In genomic region chr5:139571966-139572365, GRCh38 we compare ENCODE assay signal across 11 cellular contexts. TPM values are rescaled to one million over a fixed set of nuclear protein-coding genes. Genes with fewer than 3 reads are reported as not detected.
DNase-seq lines count a peak whose midpoint lies in the region; ATAC-seq, FAIRE-seq and TF ChIP-seq lines count a peak whose summit lies in the region.
"Had no signal": no experiment of that assay in that cellular context is flagged by ENCODE, and none has a peak within 500 bp of the region (broad histone marks: within the 10 kb centered on the region; RNA-seq: fewer than 3 reads in every experiment).

No MANE protein-coding gene starts in this region.

- POLR2A ChIA-PET in GM12878 (lab: Charles Lee): interaction anchor here (0.6 to 2.0 kb wide), 10 partner anchors 9 to 602 kb away, joined by 3 to 9 read pairs (median 4); no protein-coding TSS in a partner anchor

- no peak overlapping the region for H3K4me2 ChIP-seq in GM12878 (ENCODE audit: control insufficient read depth, insufficient read depth)
- H3K4me2 ChIP-seq in hepatocyte: no peak overlapping the region

- no peak for DNase-seq in CD4-positive, CD25-positive, alpha-beta regulatory T cell
- DNase-seq in HFFc6 (no peak), GM12878 (ENCODE audit: low read depth, low spot score) (no peak), natural killer cell (no peak), epidermal melanocyte (ENCODE audit: insufficient read length, low spot score) (no peak), hepatocyte (ENCODE audit: low spot score) (no peak), NCI-H2107 (lab: John Stamatoyannopoulos, UW) (no peak)
- DNase-seq: activated CD4-positive, CD25-positive, alpha-beta regulatory T cell treated with anti-CD3 and anti-CD28 coated beads, Interleukin-2, amount 50 U/mL, for 72 hours; effector CD4-positive, alpha-beta T cell; NCI-H748 treated with DMSO at 0.1 percent for 48 hours had no signal

- H3K9ac ChIP-seq in GM12878 (ENCODE audit: control insufficient read depth, insufficient read depth, low read length): no peak overlapping the region

- peaks cover 11% of the 10 kb centered on the region for H3K36me3 ChIP-seq in CD4-positive, CD25-positive, alpha-beta regulatory T cell (ENCODE audit: control insufficient read depth, insufficient read depth, low read length)
- H3K36me3 ChIP-seq in GM12878 (ENCODE audit: control insufficient read depth in 2 of 2, insufficient read depth in 2 of 2, low read length in 1 of 2): peaks cover 0 to 3% of the 10 kb centered on the region in 2 experiments; a peak in 1 of 4 replicates
- H3K36me3 ChIP-seq in hepatocyte (replicated peaks; ENCODE audit: insufficient read depth, low read depth): no peaks in the 10 kb centered on the region

- TF ChIP-seq EP300 in GM12878 (IDR thresholded peaks at IDR 0.05; ENCODE audit: borderline replicate concordance in 1 of 2, control insufficient read depth in 1 of 2, low read depth in 2 of 2, low read length in 2 of 2): no peak

- intact Hi-C loops in GM12878 (cut with micrococcal nuclease; ENCODE audit: unreplicated experiment) (no loop called here), natural killer cell (cut with micrococcal nuclease) (no loop called here)

- no peaks in the 10 kb centered on the region for H3K9me2 ChIP-seq in hepatocyte (replicated peaks; ENCODE audit: insufficient read depth)

- TF ChIP-seq CTCF in HFFc6 (IDR thresholded peaks at IDR 0.05) (no peak), GM12878 (IDR thresholded peaks at IDR 0.05 in 2 of 3, conservative IDR thresholded peaks at IDR 0.05 in 1 of 3; ENCODE audit: control insufficient read depth in 2 of 3, extremely low read depth in 1 of 3, insufficient read depth in 1 of 3, low read depth in 3 of 3, low read length in 3 of 3) (no peak), natural killer cell (IDR thresholded peaks at IDR 0.05) (no peak), hepatocyte (IDR thresholded peaks at IDR 0.05; ENCODE audit: poor library complexity) (no peak)

- SMC1A ChIA-PET in GM12878 (lab: Charles Lee; ENCODE audit: uncharacterized antibody, unreplicated experiment): interaction anchor here (0.6 to 4.3 kb wide), 10 partner anchors 9 to 64 kb away, joined by 3 to 34 read pairs (median 4); no protein-coding TSS in a partner anchor

- peak overlapping the region; percentile 88 to 98 (median 90) for H3K27ac Mint-ChIP-seq in CD4-positive, CD25-positive, alpha-beta regulatory T cell
- H3K27ac Mint-ChIP-seq in HFFc6 (peak overlapping the region; percentile 10), natural killer cell (peak overlapping the region; percentile 3 to 75)

- no peaks in the 10 kb centered on the region for H3K27me3 Mint-ChIP-seq in CD4-positive, CD25-positive, alpha-beta regulatory T cell
- no peaks in the 10 kb centered on the region; the same call in 1 of the 2 replicates for H3K27me3 Mint-ChIP-seq in HFFc6 (ENCODE audit: insufficient read depth)
- H3K27me3 Mint-ChIP-seq in natural killer cell (ENCODE audit: low read depth in 2 of 2): no peaks in the 10 kb centered on the region

- peak overlapping the region; percentile 62 for H3K27ac ChIP-seq in CD4-positive, CD25-positive, alpha-beta regulatory T cell (ENCODE audit: insufficient read depth, low read length, poor library complexity, severe bottlenecking)
- H3K27ac ChIP-seq in GM12878 (ENCODE audit: control insufficient read depth, insufficient read depth) (no peak overlapping the region), hepatocyte (no peak overlapping the region)

- BruUV-seq in GM12878 (replicated peaks; lab: Mats Ljungman, UMichigan): TSS peak; percentile 53

- TF ChIP-seq POLR2A in GM12878 (IDR thresholded peaks at IDR 0.05; ENCODE audit: low read depth, low read length): no peak

- H4K20me1 ChIP-seq in GM12878 (ENCODE audit: control insufficient read depth, insufficient read depth) (peaks cover 6% of the 10 kb centered on the region), hepatocyte (ENCODE audit: insufficient read depth, poor library complexity, severe bottlenecking) (peaks cover 97% of the 10 kb centered on the region)

- no peak for FAIRE-seq in GM12878 (lab: Jason Lieb, UNC)

- no peaks in the 10 kb centered on the region for H3K27me3 ChIP-seq in CD4-positive, CD25-positive, alpha-beta regulatory T cell (ENCODE audit: control insufficient read depth, insufficient read depth, low read length)
- H3K27me3 ChIP-seq in GM12878 (replicated peaks in 1 of 2; ENCODE audit: control insufficient read depth in 2 of 2, insufficient read depth in 2 of 2, low read length in 1 of 2): no peaks in the 10 kb centered on the region
- H3K27me3 ChIP-seq in hepatocyte: no peaks in the 10 kb centered on the region

- H3K4me1 ChIP-seq in CD4-positive, CD25-positive, alpha-beta regulatory T cell (ENCODE audit: control insufficient read depth, insufficient read depth, low read length, poor library complexity, severe bottlenecking): peaks cover 84% of the 10 kb centered on the region
- H3K4me1 ChIP-seq in GM12878 (ENCODE audit: control insufficient read depth, insufficient read depth, low read length) (peaks cover 25% of the 10 kb centered on the region), hepatocyte (ENCODE audit: insufficient read depth) (no peaks in the 10 kb centered on the region)

- no peaks in the 10 kb centered on the region for H3K9me3 Mint-ChIP-seq in CD4-positive, CD25-positive, alpha-beta regulatory T cell
- no peaks in the 10 kb centered on the region for H3K9me3 Mint-ChIP-seq in HFFc6
- H3K9me3 Mint-ChIP-seq in natural killer cell: no peaks in the 10 kb centered on the region

- H3K79me2 ChIP-seq in GM12878 (ENCODE audit: control insufficient read depth, insufficient read depth, low read length): peaks cover 84% of the 10 kb centered on the region
- peaks cover 100% of the 10 kb centered on the region for H3K79me2 ChIP-seq in hepatocyte

- no peak overlapping the region for H2AFZ ChIP-seq in GM12878 (ENCODE audit: control insufficient read depth, low read depth, low read length)
- H2AFZ ChIP-seq in hepatocyte: no peak overlapping the region

- RAD21 ChIA-PET in GM12878 (lab: Charles Lee; ENCODE audit: unreplicated experiment): interaction anchor here (0.6 to 1.4 kb wide), 7 partner anchors 9 to 149 kb away, joined by 3 to 7 read pairs (median 3); no protein-coding TSS in a partner anchor

- H3K4me3 ChIP-seq in CD4-positive, CD25-positive, alpha-beta regulatory T cell (ENCODE audit: low read depth, low read length): peak overlapping the region; percentile 60
- H3K4me3 ChIP-seq in GM12878 (no peak overlapping the region), hepatocyte (no peak overlapping the region)

- H3K9me3 ChIP-seq in CD4-positive, CD25-positive, alpha-beta regulatory T cell (ENCODE audit: control insufficient read depth in 2 of 2, low read length in 2 of 2): no peaks in the 10 kb centered on the region
- no peaks in the 10 kb centered on the region for H3K9me3 ChIP-seq in GM12878 (replicated peaks; ENCODE audit: control insufficient read depth, insufficient read depth, low read length)
- no peaks in the 10 kb centered on the region for H3K9me3 ChIP-seq in hepatocyte (ENCODE audit: low read depth)

- H3K36me3 Mint-ChIP-seq in CD4-positive, CD25-positive, alpha-beta regulatory T cell: peaks cover 27% of the 10 kb centered on the region
- H3K36me3 Mint-ChIP-seq in HFFc6 (ENCODE audit: low read depth) (no peaks in the 10 kb centered on the region), natural killer cell (no peaks in the 10 kb centered on the region)

- peak overlapping the region; percentile 44 to 75 (median 69) for H3K4me3 Mint-ChIP-seq in CD4-positive, CD25-positive, alpha-beta regulatory T cell
- H3K4me3 Mint-ChIP-seq in HFFc6 (no peak overlapping the region), natural killer cell (peak overlapping the region; percentile 54)

- ATAC-seq in CD4-positive, CD25-positive, alpha-beta regulatory T cell (ENCODE audit: low read depth in 2 of 2): no peak
- ATAC-seq in GM12878: no peak
- no peak for ATAC-seq in natural killer cell
- ATAC-seq in HG03108 (IDR thresholded peaks at IDR 0.05; ENCODE audit: unreplicated experiment): no peak

- 95% methylated on average over 1 of the region's 1 CpG for WGBS in GM12878 (ENCODE audit: insufficient coverage, insufficient replicate concordance, low lambda C conversion rate, missing lambda C conversion rate)
- WGBS in hepatocyte (ENCODE audit: low lambda C conversion rate, missing lambda C conversion rate): 84% methylated on average over 1 of the region's 1 CpG

- peaks cover 41 to 84% (median 63%) of the 10 kb centered on the region in 4 donors for H3K4me1 Mint-ChIP-seq in CD4-positive, CD25-positive, alpha-beta regulatory T cell
- H3K4me1 Mint-ChIP-seq in HFFc6 (ENCODE audit: low read depth): peaks cover 53% of the 10 kb centered on the region
- peaks cover 43 to 44% of the 10 kb centered on the region in 2 donors for H3K4me1 Mint-ChIP-seq in natural killer cell

- TF ChIP-seq RAD21 in GM12878 (IDR thresholded peaks at IDR 0.05; ENCODE audit: insufficient read depth, low read depth, low read length): no peak

- in situ Hi-C loops in GM12878 (cut with MboI): no loop called here

- CTCF ChIA-PET in GM12878 (lab: Yijun Ruan, JAX): interaction anchor here (0.6 to 5.0 kb wide), 9 partner anchors 16 to 196 kb away, joined by 3 to 78 read pairs (median 3); no protein-coding TSS in a partner anchor

RNA-seq across cellular contexts. Expression of gene UBE2D2, which starts 10.8 kb away (rescaled TPM):
- 181 TPM for total RNA-seq in CD4-positive, CD25-positive, alpha-beta regulatory T cell
- 100 to 1,000 TPM; 330 to 376 (median 350) TPM for polyA plus RNA-seq in CD4-positive, CD25-positive, alpha-beta regulatory T cell
- total RNA-seq in HFFc6 (2021; fragmentation: NEBNext Ultra II Directional; extraction: Animal tissue kit (Norgen Biotek cat#: 25700)): 100 to 1,000 TPM; 113 to 144 (median 123) TPM
- 91.1 and 104 TPM in 2 replicates for total RNA-seq in GM12878 (2013; cell fraction: nucleolus; rRNA removed)
- total RNA-seq in GM12878 (2014; rRNA removed): 93.1 and 107 TPM in 2 replicates
- 134 and 136 TPM in 2 replicates for total RNA-seq in GM12878 (2014; rRNA removed; fragmentation: Illumina TruSeq; extraction: Trizol)
- total RNA-seq in GM12878 (2021): 166 and 174 TPM in 2 replicates
- 146 TPM for polyA plus RNA-seq in GM12878 (2011; ENCODE audit: low read depth)
- polyA plus RNA-seq in GM12878 (2011; rRNA removed): 139 and 185 TPM in 2 replicates
- 40.9 and 52.0 TPM in 2 replicates for polyA plus RNA-seq in GM12878 (2011; cell fraction: cytosol; rRNA removed)
- 40.3 and 44.3 TPM in 2 replicates for polyA plus RNA-seq in GM12878 (2011; cell fraction: nucleus; rRNA removed)
- polyA plus RNA-seq in GM12878 (2012): 193 and 217 TPM in 2 replicates
- polyA plus RNA-seq in GM12878 (2014; fragmentation: Illumina TruSeq; extraction: Trizol): 120 and 151 TPM in 2 replicates
- 100 to 1,000 TPM in 1 of 2 experiments, 10 to 100 TPM in 1; 58.6 to 120 TPM for polyA plus RNA-seq in GM12878 (2014; fragmentation: Nextera tagmentation; extraction: Ambion mirVana)
- 79.2 and 99.2 TPM in 2 replicates for polyA plus RNA-seq in GM12878 (2014; rRNA removed)
- polyA plus RNA-seq in GM12878 (2016; fragmentation: Nextera tagmentation; extraction: Ambion mirVana): 100 to 1,000 TPM; 227 to 245 TPM
- 52.8 and 83.5 TPM in 2 replicates for polyA minus RNA-seq in GM12878 (2011; rRNA and poly(A)+ RNA removed)
- 31.5 and 44.0 TPM in 2 replicates for polyA minus RNA-seq in GM12878 (2011; cell fraction: cytosol; rRNA and poly(A)+ RNA removed)
- polyA minus RNA-seq in GM12878 (2011; cell fraction: nucleus; rRNA and poly(A)+ RNA removed): 20.8 and 43.4 TPM in 2 replicates
- 100 to 1,000 TPM; 127 to 139 (median 131) TPM for total RNA-seq in natural killer cell
- total RNA-seq in hepatocyte: 85.9 and 100.0 TPM in 2 replicates
- 167 and 182 TPM in 2 replicates for polyA plus RNA-seq in hepatocyte

Comparison
In these comparisons a context has a peak if more than half of its experiments do, and no peak if none do; other contexts are left out.
1. H3K27ac Mint-ChIP-seq: peak in every context shown above with its lines; median percentile 90 in CD4-positive, CD25-positive, alpha-beta regulatory T cell; 39 in natural killer cell; 10 in HFFc6.